35 cellular contexts compared by ENCODE assay signal in genomic region chr16:85961988-85962915, GRCh38.
DNase-seq lines count a peak whose midpoint lies in the region; ATAC-seq, FAIRE-seq and TF ChIP-seq lines count a peak whose summit lies in the region.
"Had no signal": no experiment of that assay in that cellular context is flagged by ENCODE, and none has a peak within 500 bp of the region (broad histone marks: within the 10 kb centered on the region; RNA-seq: fewer than 3 reads in every experiment).

No MANE protein-coding gene starts in this region.

- RAD21 ChIA-PET in GM12878 (lab: Charles Lee; ENCODE audit: unreplicated experiment), result interaction anchor here (1.1 to 2.0 kb wide), 3 partner anchors 25 to 141 kb away, joined by 3 to 6 read pairs (median 3); no protein-coding TSS in a partner anchor

- no peak overlapping the region for H3K14ac ChIP-seq in IMR-90 (replicated peaks; ENCODE audit: low read depth, low read length)

- ATAC-seq in SK-N-SH treated with all-trans-retinoic acid at 6 μM for 48 hours (no peak), IMR-90 (ENCODE audit: low read depth) (no peak), GM12878 (no peak)
- ATAC-seq: esophagus mucosa; left lung; stimulated activated naive B cell treated with anti-CD40 and anti-IgM and Interleukin-4, amounts not matched to agents 10 μg/mL and 1 μg/mL and 100 μg/mL, for 72 hours had no signal

- H3K79me1 ChIP-seq in IMR-90 (ENCODE audit: low read depth in 1 of 2, low read length in 2 of 2), result no peaks in the 10 kb centered on the region

- H3K4me3 Mint-ChIP-seq in CD4-positive, alpha-beta memory T cell, result no peak overlapping the region
- H3K4me3 Mint-ChIP-seq: activated B cell treated with CpG ODN at 0.5 μM for 24 hours; activated CD4-positive, alpha-beta T cell treated with anti-CD3 and anti-CD28 coated beads, Interleukin-2, amount 10 ng/mL, durations not matched to agents 7 days and 5 days; activated naive CD8-positive, alpha-beta T cell; memory B cell; nephron progenitor cell; stimulated activated naive B cell treated with anti-CD40 and anti-IgM and Interleukin-4, amounts not matched to agents 10 μg/mL and 1 μg/mL and 100 μg/mL, for 72 hours had no signal

- H3K9ac ChIP-seq in SK-N-SH, result no peak overlapping the region
- no peak overlapping the region for H3K9ac ChIP-seq in IMR-90 (ENCODE audit: low read depth, low read length)
- H3K9ac ChIP-seq in GM12878 (ENCODE audit: control insufficient read depth, insufficient read depth, low read length), result no peak overlapping the region
- H3K9ac ChIP-seq: GM23248 had no signal

- CTCF ChIA-PET in SK-N-SH (lab: Yijun Ruan, JAX), result interaction anchor here (2.8 kb wide), 1 partner anchor 141 kb away, joined by 6 read pairs; no protein-coding TSS in a partner anchor
- CTCF ChIA-PET in IMR-90 (lab: Yijun Ruan, JAX), result no interaction called here
- CTCF ChIA-PET in GM12878 (lab: Yijun Ruan, JAX), result interaction anchor here (0.8 to 3.3 kb wide), 2 partner anchors 12 to 66 kb away, joined by 3 to 10 read pairs; no protein-coding TSS in a partner anchor
- CTCF ChIA-PET in CD4-positive, alpha-beta memory T cell (lab: Charles Lee; ENCODE audit: partially characterized antibody), result interaction anchor here (1.3 to 1.6 kb wide), 2 partner anchors 15 to 141 kb away, joined by 3 to 5 read pairs; no protein-coding TSS in a partner anchor

- no peak overlapping the region for H4K5ac ChIP-seq in IMR-90 (ENCODE audit: low read depth, low read length)

- dilution Hi-C loops in IMR-90 (cut with HindIII; ENCODE audit: low sequenced_read_pairs, unreplicated experiment), result no loop called here

- SMC1A ChIA-PET in GM12878 (lab: Charles Lee; ENCODE audit: uncharacterized antibody, unreplicated experiment), result interaction anchor here (0.8 to 1.4 kb wide), 2 partner anchors 12 to 19 kb away, joined by 3 to 4 read pairs; no protein-coding TSS in a partner anchor

- TF ChIP-seq CTCF in SK-N-SH (IDR thresholded peaks at IDR 0.05), result no peak
- no peak for TF ChIP-seq CTCF in IMR-90 (conservative IDR thresholded peaks at IDR 0.05; ENCODE audit: low read depth, low read length)
- TF ChIP-seq CTCF in GM12878 (IDR thresholded peaks at IDR 0.05 in 2 of 3, conservative IDR thresholded peaks at IDR 0.05 in 1 of 3; ENCODE audit: control insufficient read depth in 2 of 3, extremely low read depth in 1 of 3, insufficient read depth in 1 of 3, low read depth in 3 of 3, low read length in 3 of 3), result 0 out of 6 replicates have a peak, but pooled peaks of 1 of the 3 experiments have one; percentile 15
- no peak for TF ChIP-seq CTCF in testis (IDR thresholded peaks at IDR 0.05)

- no peak for DNase-seq in SK-N-SH
- DNase-seq in IMR-90, result no peak
- no peak for DNase-seq in GM12878 (ENCODE audit: low read depth, low spot score)
- peak; percentile 70 for DNase-seq in testis
- no peak for DNase-seq in putamen (ENCODE audit: low spot score)
- no peak for DNase-seq in CD4-positive, alpha-beta memory T cell
- DNase-seq in GM19239 (ENCODE audit: insufficient read length, low spot score), result no peak
- DNase-seq: activated B cell treated with CpG ODN at 0.5 μM for 24 hours; activated CD4-positive, alpha-beta T cell treated with anti-CD3 and anti-CD28 coated beads, Interleukin-2, amount 10 ng/mL, durations not matched to agents 7 days and 5 days; activated effector memory CD4-positive, alpha-beta T cell treated with anti-CD3 and anti-CD28 coated beads, Interleukin-2, amount 50 U/mL, for 16 hours; Calu3; central memory CD4-positive, alpha-beta T cell; dermis blood vessel endothelial cell; glutamatergic neuron; GM23248; Kasumi-1; left lung; NCI-H1436 treated with DMSO at 0.1 percent for 48 hours; NCI-H2107; NCI-H774; nephron progenitor cell; stimulated activated naive B cell treated with anti-CD40 and anti-IgM and Interleukin-4, amounts not matched to agents 10 μg/mL and 1 μg/mL and 100 μg/mL, for 72 hours; substantia nigra; T-helper 1 cell; upper lobe of left lung had no signal

- no peak overlapping the region for H2BK120ac ChIP-seq in IMR-90 (ENCODE audit: low read depth, low read length)

- POLR2A ChIA-PET in SK-N-SH (lab: Yijun Ruan, JAX) (no interaction called here), IMR-90 (lab: Charles Lee; ENCODE audit: unreplicated experiment) (no interaction called here), GM12878 (lab: Charles Lee) (interaction anchor here (0.7 to 2.0 kb wide), 3 partner anchors 8 to 12 kb away, joined by 3 to 8 read pairs (median 3); no protein-coding TSS in a partner anchor)
- POLR2A ChIA-PET in CD4-positive, alpha-beta memory T cell (lab: Charles Lee; ENCODE audit: partially characterized antibody), result no interaction called here

- no peak overlapping the region for H3K23ac ChIP-seq in IMR-90 (ENCODE audit: low read depth, low read length)

- no peak overlapping the region for H4K8ac ChIP-seq in IMR-90 (ENCODE audit: low read depth in 2 of 2, low read length in 2 of 2)

- no peak overlapping the region for H3K4ac ChIP-seq in IMR-90 (ENCODE audit: low read depth, low read length)

- no peak overlapping the region for H3K18ac ChIP-seq in IMR-90 (ENCODE audit: low read depth, low read length)

- no peak overlapping the region for H2BK5ac ChIP-seq in IMR-90 (ENCODE audit: low read depth, low read length, poor library complexity, severe bottlenecking)

- BruUV-seq in IMR-90 (replicated peaks; lab: Mats Ljungman, UMichigan), result no TSS peak
- no TSS peak for BruUV-seq in GM12878 (replicated peaks; lab: Mats Ljungman, UMichigan)

- FAIRE-seq in GM12878 (lab: Jason Lieb, UNC) (no peak), GM19239 (lab: Jason Lieb, UNC) (no peak)
- FAIRE-seq: astrocyte, islet of Langerhans had no signal

- no peak overlapping the region for H2BK15ac ChIP-seq in IMR-90 (ENCODE audit: low read depth, low read length)

- H2AK5ac ChIP-seq in IMR-90 (ENCODE audit: low read depth, low read length), result no peak overlapping the region

- H3K27me3 ChIP-seq in SK-N-SH (ENCODE audit: insufficient read depth) (peaks cover 86% of the 10 kb centered on the region), IMR-90 (ENCODE audit: control insufficient read depth, insufficient read depth, low read length) (peaks cover 69% of the 10 kb centered on the region), GM12878 (replicated peaks in 1 of 2; ENCODE audit: control insufficient read depth in 2 of 2, insufficient read depth in 2 of 2, low read length in 1 of 2) (no peaks in the 10 kb centered on the region), testis (no peaks in the 10 kb centered on the region)
- H3K27me3 ChIP-seq in CD4-positive, alpha-beta memory T cell (ENCODE audit: insufficient read depth, low read length), result no peaks in the 10 kb centered on the region
- H3K27me3 ChIP-seq: SJSA1, upper lobe of left lung had no signal

- no peak overlapping the region for H3K4me3 ChIP-seq in SK-N-SH (ENCODE audit: low read depth in 2 of 2, low read length in 1 of 2)
- H3K4me3 ChIP-seq in IMR-90 (ENCODE audit: insufficient read depth, low read depth, low read length), result no peak overlapping the region
- H3K4me3 ChIP-seq in GM12878, result no peak overlapping the region
- H3K4me3 ChIP-seq in testis, result peak overlapping the region; percentile 36 to 42
- no peak overlapping the region for H3K4me3 ChIP-seq in CD4-positive, alpha-beta memory T cell (ENCODE audit: low read length in 2 of 2)
- H3K4me3 ChIP-seq: GM23248, left lung, SJSA1, upper lobe of left lung had no signal

- H4K20me1 ChIP-seq in SK-N-SH (ENCODE audit: insufficient read depth), result no peaks in the 10 kb centered on the region
- no peaks in the 10 kb centered on the region for H4K20me1 ChIP-seq in IMR-90 (ENCODE audit: insufficient read depth, low read length)
- no peaks in the 10 kb centered on the region for H4K20me1 ChIP-seq in GM12878 (ENCODE audit: control insufficient read depth, insufficient read depth)

- H3K4me1 ChIP-seq in SK-N-SH (ENCODE audit: control insufficient read depth in 1 of 2, insufficient read depth in 2 of 2, low read depth in 1 of 2, low read length in 1 of 2) (no peaks in the 10 kb centered on the region), IMR-90 (ENCODE audit: control insufficient read depth, insufficient read depth, low read length) (no peaks in the 10 kb centered on the region), GM12878 (ENCODE audit: control insufficient read depth, insufficient read depth, low read length) (peaks cover 18% of the 10 kb centered on the region), testis (no peaks in the 10 kb centered on the region)
- no peaks in the 10 kb centered on the region for H3K4me1 ChIP-seq in CD4-positive, alpha-beta memory T cell (ENCODE audit: insufficient read depth, low read length)
- H3K4me1 ChIP-seq: SJSA1 had no signal

- H3K9me3 Mint-ChIP-seq in CD4-positive, alpha-beta memory T cell, result peaks cover 0 to 3% (median 0%) of the 10 kb centered on the region in 8 donors
- H3K9me3 Mint-ChIP-seq: activated B cell treated with CpG ODN at 0.5 μM for 24 hours; activated CD4-positive, alpha-beta T cell treated with anti-CD3 and anti-CD28 coated beads, Interleukin-2, amount 10 ng/mL, durations not matched to agents 7 days and 5 days; nephron progenitor cell had no signal

- H3K4me2 ChIP-seq in SK-N-SH, result no peak overlapping the region
- H3K4me2 ChIP-seq in IMR-90 (ENCODE audit: low read depth, low read length), result no peak overlapping the region
- no peak overlapping the region for H3K4me2 ChIP-seq in GM12878 (ENCODE audit: control insufficient read depth, insufficient read depth)

- intact Hi-C loops in IMR-90 (cut with micrococcal nuclease) (no loop called here), GM12878 (cut with micrococcal nuclease; ENCODE audit: unreplicated experiment) (no loop called here), testis (cut with DNase I; ENCODE audit: low total_unique reads) (no loop called here)
- intact Hi-C loops in CD4-positive, alpha-beta memory T cell (cut with micrococcal nuclease), result no loop called here

- H2AK9ac ChIP-seq in IMR-90 (replicated peaks; ENCODE audit: low read depth, low read length, poor library complexity), result no peak overlapping the region

- peak overlapping the region in 1 of 7 donors; percentile 45 for H3K27ac Mint-ChIP-seq in CD4-positive, alpha-beta memory T cell
- H3K27ac Mint-ChIP-seq: activated B cell treated with CpG ODN at 0.5 μM for 24 hours; activated CD4-positive, alpha-beta T cell treated with anti-CD3 and anti-CD28 coated beads, Interleukin-2, amount 10 ng/mL, durations not matched to agents 7 days and 5 days; activated naive CD8-positive, alpha-beta T cell; memory B cell; nephron progenitor cell had no signal

- no peaks in the 10 kb centered on the region for H3K4me1 Mint-ChIP-seq in CD4-positive, alpha-beta memory T cell
- H3K4me1 Mint-ChIP-seq: activated CD4-positive, alpha-beta T cell treated with anti-CD3 and anti-CD28 coated beads, Interleukin-2, amount 10 ng/mL, durations not matched to agents 7 days and 5 days had no signal

- H3K56ac ChIP-seq in IMR-90 (ENCODE audit: extremely low read depth, insufficient read depth, low read length), result no peak overlapping the region

- no peaks in the 10 kb centered on the region for H3K36me3 Mint-ChIP-seq in CD4-positive, alpha-beta memory T cell
- H3K36me3 Mint-ChIP-seq: activated naive CD8-positive, alpha-beta T cell; memory B cell had no signal

- H3K9me3 ChIP-seq in SK-N-SH (no peaks in the 10 kb centered on the region), IMR-90 (ENCODE audit: control insufficient read depth, insufficient read depth, low read length) (peaks cover 2% of the 10 kb centered on the region; the same call in 1 of the 2 replicates), GM12878 (replicated peaks; ENCODE audit: control insufficient read depth, insufficient read depth, low read length) (no peaks in the 10 kb centered on the region; the same call in 2 of the 3 replicates), testis (no peaks in the 10 kb centered on the region)
- H3K9me3 ChIP-seq in CD4-positive, alpha-beta memory T cell (ENCODE audit: control insufficient read depth in 1 of 2, low read length in 2 of 2), result no peaks in the 10 kb centered on the region
- H3K9me3 ChIP-seq: left lung, SJSA1, upper lobe of left lung had no signal

- TF ChIP-seq EP300 in SK-N-SH (IDR thresholded peaks at IDR 0.05; ENCODE audit: borderline replicate concordance in 1 of 2, low read depth in 1 of 2, low read length in 1 of 2) (no peak), GM12878 (IDR thresholded peaks at IDR 0.05; ENCODE audit: borderline replicate concordance in 1 of 2, control insufficient read depth in 1 of 2, low read depth in 2 of 2, low read length in 2 of 2) (no peak)

- H3K9me2 ChIP-seq in SK-N-SH, result no peaks in the 10 kb centered on the region

- in situ Hi-C loops in IMR-90 (cut with MboI; ENCODE audit: low sequenced_read_pairs) (no loop called here), GM12878 (cut with MboI) (no loop called here)

- H2AFZ ChIP-seq in SK-N-SH (ENCODE audit: low read depth), result no peak overlapping the region
- no peak overlapping the region for H2AFZ ChIP-seq in IMR-90 (replicated peaks; ENCODE audit: low read length, poor library complexity)
- no peak overlapping the region for H2AFZ ChIP-seq in GM12878 (ENCODE audit: control insufficient read depth, low read depth, low read length)
- H2AFZ ChIP-seq: GM23248 had no signal

- H3K79me2 ChIP-seq in SK-N-SH (ENCODE audit: insufficient read depth) (no peaks in the 10 kb centered on the region), GM12878 (ENCODE audit: control insufficient read depth, insufficient read depth, low read length) (no peaks in the 10 kb centered on the region)

- WGBS in SK-N-SH (ENCODE audit: low lambda C conversion rate), result 10% methylated on average over 19 of the region's 22 CpGs
- 71% methylated on average over 11 of the region's 22 CpGs; no CpG with 5 or more reads in 1 of the 2 experiments for WGBS in IMR-90 (ENCODE audit: extremely low coverage in 2 of 2, insufficient read length in 1 of 2), 2 experiments
- WGBS in GM12878 (ENCODE audit: insufficient coverage, insufficient replicate concordance, low lambda C conversion rate, missing lambda C conversion rate), result 60% methylated on average over 22 of the region's 22 CpGs
- WGBS in testis, 2 donors, result 56 to 80% methylated on average over 22 of the region's 22 CpGs

- no peak for TF ChIP-seq RAD21 in SK-N-SH (IDR thresholded peaks at IDR 0.05; ENCODE audit: low read length)
- TF ChIP-seq RAD21 in IMR-90 (IDR thresholded peaks at IDR 0.05; ENCODE audit: low read length), result no peak
- 0 out of 2 replicates have a peak, but pooled peaks have one; percentile 17 for TF ChIP-seq RAD21 in GM12878 (IDR thresholded peaks at IDR 0.05; ENCODE audit: insufficient read depth, low read depth, low read length)

- H3K27ac ChIP-seq in SK-N-SH (ENCODE audit: low read depth in 2 of 2, low read length in 1 of 2) (no peak overlapping the region), IMR-90 (ENCODE audit: insufficient read depth, low read length) (no peak overlapping the region), GM12878 (ENCODE audit: control insufficient read depth, insufficient read depth) (no peak overlapping the region), testis (no peak overlapping the region)
- H3K27ac ChIP-seq in CD4-positive, alpha-beta memory T cell (ENCODE audit: low read depth, low read length), result no peak overlapping the region
- H3K27ac ChIP-seq: 22Rv1, GM23248, HL-60, left lung, RWPE1, SJSA1, upper lobe of left lung had no signal

- no peak overlapping the region for H2BK20ac ChIP-seq in IMR-90 (ENCODE audit: low read depth, low read length)

- H3K9me1 ChIP-seq in IMR-90 (ENCODE audit: insufficient read depth, low read length), result no peaks in the 10 kb centered on the region

- no peak overlapping the region for H4K91ac ChIP-seq in IMR-90 (ENCODE audit: insufficient read depth, low read depth, low read length)

- no peaks in the 10 kb centered on the region for H3F3A ChIP-seq in SK-N-SH (replicated peaks; ENCODE audit: insufficient read depth)

- H3K27me3 Mint-ChIP-seq in CD4-positive, alpha-beta memory T cell, result no peaks in the 10 kb centered on the region
- H3K27me3 Mint-ChIP-seq: activated B cell treated with CpG ODN at 0.5 μM for 24 hours; activated CD4-positive, alpha-beta T cell treated with anti-CD3 and anti-CD28 coated beads, Interleukin-2, amount 10 ng/mL, durations not matched to agents 7 days and 5 days; activated naive CD8-positive, alpha-beta T cell; memory B cell; stimulated activated naive B cell treated with anti-CD40 and anti-IgM and Interleukin-4, amounts not matched to agents 10 μg/mL and 1 μg/mL and 100 μg/mL, for 72 hours had no signal

- H3K36me3 ChIP-seq in SK-N-SH (replicated peaks in 1 of 2; ENCODE audit: control insufficient read depth in 1 of 2, insufficient read depth in 2 of 2, low read length in 1 of 2) (no peaks in the 10 kb centered on the region), IMR-90 (ENCODE audit: control insufficient read depth, insufficient read depth, low read length) (no peaks in the 10 kb centered on the region), GM12878 (ENCODE audit: control insufficient read depth in 2 of 2, insufficient read depth in 2 of 2, low read length in 1 of 2) (no peaks in the 10 kb centered on the region), testis (ENCODE audit: low read depth, missing control alignments) (no peaks in the 10 kb centered on the region)
- no peaks in the 10 kb centered on the region for H3K36me3 ChIP-seq in CD4-positive, alpha-beta memory T cell (ENCODE audit: insufficient read depth, low read length)
- H3K36me3 ChIP-seq: left lung, SJSA1, upper lobe of left lung had no signal

- TF ChIP-seq POLR2A in IMR-90 (IDR thresholded peaks at IDR 0.05; ENCODE audit: low read depth, low read length) (no peak), GM12878 (IDR thresholded peaks at IDR 0.05; ENCODE audit: low read depth, low read length) (no peak), testis (IDR thresholded peaks at IDR 0.05) (no peak)

Comparison
In these comparisons a context has a peak if more than half of its experiments do, and no peak if none do; other contexts are left out.
1. H3K4me3 ChIP-seq: peak in testis (2 of 2); none in SK-N-SH (0 of 2), IMR-90 (single experiment), GM12878 (single experiment) and CD4-positive, alpha-beta memory T cell (0 of 2).
2. Of the 26 proteins assayed by ChIP-seq in both GM12878 and SK-N-SH: peak only in GM12878: RAD21; only in SK-N-SH: none; in both: USF1; in neither: 23; mixed calls (peak in some experiments, not most) for 1.